19 cellular contexts compared by ENCODE assay signal in the genomic region with DNA sequence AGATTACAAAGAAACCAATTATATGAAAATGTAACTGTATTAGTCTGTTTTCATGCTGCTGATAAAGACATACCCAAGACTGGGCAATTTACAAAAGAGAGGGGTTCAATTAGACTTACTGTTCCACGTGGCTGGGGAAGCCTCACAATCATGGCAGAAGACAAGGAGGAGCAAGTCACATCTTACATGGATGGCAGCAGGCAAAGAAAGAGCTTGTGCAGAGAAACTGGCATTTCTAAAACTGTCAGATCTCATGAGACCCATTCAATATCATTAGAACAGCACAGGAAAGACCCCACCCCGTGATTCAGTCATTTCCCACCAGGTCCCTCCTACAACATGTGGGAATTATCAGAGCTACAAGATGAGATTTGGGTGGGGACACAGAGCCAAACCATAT. TPM values are rescaled to one million over a fixed set of nuclear protein-coding genes. Genes with fewer than 3 reads are reported as not detected.
"Had no signal": no experiment of that assay in that cellular context is flagged by ENCODE, and none has a peak within 500 bp of the region (broad histone marks: within the 10 kb centered on the region; RNA-seq: fewer than 3 reads in every experiment).

No MANE protein-coding gene starts in this region.

RNA-seq across cellular contexts. Expression of gene MAS1, which starts 33.4 kb away (rescaled TPM):
- total RNA-seq: hepatocyte; kidney; kidney epithelial cell; left cardiac atrium; left colon; left lobe of liver; left ventricle myocardium inferior; left ventricle myocardium superior; lower lobe of right lung; lung microvascular endothelial cell; mammary epithelial cell; mesenteric fat pad; mesothelial cell of epicardium; mucosa of descending colon; mucosa of gallbladder; naive thymus-derived CD4-positive, alpha-beta T cell had no signal
- polyA plus RNA-seq: hepatocyte; immature natural killer cell; keratinocyte; liver; mammary epithelial cell; naive thymus-derived CD4-positive, alpha-beta T cell had no signal
